In genomic region chr17:43905985-43906852, GRCh38 we compare ENCODE assay signal across 9 cellular contexts. TPM values are rescaled to one million over a fixed set of nuclear protein-coding genes. Genes with fewer than 3 reads are reported as not detected.
A peak's percentile ranks its signal among the peaks of the same experiment; 100 is the strongest.
DNase-seq lines count a peak whose midpoint lies in the region; ATAC-seq, FAIRE-seq and TF ChIP-seq lines count a peak whose summit lies in the region.
"Had no signal": no experiment of that assay in that cellular context is flagged by ENCODE, and none has a peak within 500 bp of the region (broad histone marks: within the 10 kb centered on the region; RNA-seq: fewer than 3 reads in every experiment).

No MANE protein-coding gene starts in this region.

- H3K27me3 ChIP-seq in lung (ENCODE audit: control insufficient read depth, insufficient read depth) (no peaks in the 10 kb centered on the region), stomach (peaks cover 0 to 50% (median 32%) of the 10 kb centered on the region in 3 donors)

- H3K27ac ChIP-seq in lung (ENCODE audit: low read depth in 1 of 2, low read length in 1 of 2) (no peak overlapping the region), stomach (peak overlapping the region in 4 of 5 donors; percentile 87 to 90 (median 88))

- no peak for TF ChIP-seq CTCF in WI38 (IDR thresholded peaks at IDR 0.05; ENCODE audit: low read depth, low read length)
- TF ChIP-seq CTCF in lung (IDR thresholded peaks at IDR 0.05; ENCODE audit: control extremely low read depth, extremely low read depth) = no peak
- no peak for TF ChIP-seq CTCF in stomach (IDR thresholded peaks at IDR 0.05)

- H3K9me3 Mint-ChIP-seq in effector memory CD8-positive, alpha-beta T cell = no peaks in the 10 kb centered on the region

- peak; percentile 62 for ATAC-seq in effector memory CD8-positive, alpha-beta T cell (replicated peaks)
- ATAC-seq in lung (ENCODE audit: insufficient read depth, low FRiP score) = no peak

- 7 to 8% methylated on average over 34 to 37 of the region's 37 CpGs for WGBS in lung, 2 donors
- 0 to 5% (median 3%) methylated on average over 3 to 37 of the region's 37 CpGs for WGBS in stomach, 5 donors

- H3K4me3 ChIP-seq in WI38 (ENCODE audit: low read depth, low read length) (peak overlapping the region; percentile 59), lung (no peak overlapping the region), stomach (peak overlapping the region; percentile 71 to 81 (median 76))

- peak overlapping the region; percentile 90 to 92 for H3K27ac Mint-ChIP-seq in effector memory CD8-positive, alpha-beta T cell

- TF ChIP-seq POLR2A in stomach (IDR thresholded peaks at IDR 0.05) = no peak

- peaks cover 10 to 12% of the 10 kb centered on the region in 2 donors for H3K4me1 Mint-ChIP-seq in effector memory CD8-positive, alpha-beta T cell (ENCODE audit: low read depth in 2 of 2)

- peaks cover 2% of the 10 kb centered on the region for H3K36me3 Mint-ChIP-seq in effector memory CD8-positive, alpha-beta T cell (ENCODE audit: insufficient read depth)

- intact Hi-C loops in stomach (cut with DNase I; ENCODE audit: low total_unique reads) = no loop called here

- H3K9me3 ChIP-seq in lung (ENCODE audit: control insufficient read depth in 2 of 2, insufficient read depth in 1 of 2, low read length in 1 of 2) (no peaks in the 10 kb centered on the region), stomach (no peaks in the 10 kb centered on the region)

- H3K27me3 Mint-ChIP-seq in effector memory CD8-positive, alpha-beta T cell = peaks cover 24 to 40% of the 10 kb centered on the region in 2 donors

- H3K36me3 ChIP-seq in lung (ENCODE audit: control insufficient read depth in 2 of 2, insufficient read depth in 2 of 2, low read length in 2 of 2) (no peaks in the 10 kb centered on the region), stomach (no peaks in the 10 kb centered on the region)

- FAIRE-seq in HTR-8/SVneo (lab: Jason Lieb, UNC) = peak; percentile 31
- FAIRE-seq: endometrium had no signal

- H3K4me1 ChIP-seq in lung (ENCODE audit: control insufficient read depth in 2 of 2, insufficient read depth in 2 of 2, low read length in 2 of 2) (peaks cover 0 to 16% of the 10 kb centered on the region in 2 donors), stomach (peaks cover 31 to 38% (median 35%) of the 10 kb centered on the region in 4 donors)

- TF ChIP-seq EP300 in stomach (IDR thresholded peaks at IDR 0.05) = no peak

- DNase-seq in AG08395 (ENCODE audit: low spot score) (peak; percentile 67), HTR-8/SVneo (ENCODE audit: insufficient read length, low spot score) (peak; percentile 85), lung (ENCODE audit: low spot score) (peak; percentile 47), stomach (peak; percentile 74), SKM-1 treated with dmso at 0.1 percent for 144 hours (lab: John Stamatoyannopoulos, UW; ENCODE audit: unreplicated experiment) (no peak), NOMO-1 treated with dmso at 0.1 percent for 144 hours (lab: John Stamatoyannopoulos, UW; ENCODE audit: unreplicated experiment) (no peak)
- peak; percentile 38 to 45 (median 38) for DNase-seq in effector memory CD8-positive, alpha-beta T cell

- peak overlapping the region; percentile 90 to 92 for H3K4me3 Mint-ChIP-seq in effector memory CD8-positive, alpha-beta T cell

RNA-seq across cellular contexts. Expression of gene MPP2, which starts 1.1 kb away (rescaled TPM):
- total RNA-seq in lung (1 to 10 TPM; 1.1 to 1.3 TPM), stomach (1 to 10 TPM in 3 of 5 donors, under 1 TPM in 2; 0.43 to 6.4 (median 4.3) TPM)
- polyA plus RNA-seq in lung (under 1 TPM; 0.24 to 0.25 TPM), stomach (1 to 10 TPM; 1.1 to 2.0 (median 1.6) TPM)

RNA-seq across cellular contexts. Expression of gene PPY, which starts 36.1 kb away (rescaled TPM):
- total RNA-seq in lung (not detected), stomach (not detected)
- polyA plus RNA-seq in lung (not detected), stomach (not detected)

RNA-seq across cellular contexts. Expression of gene PYY, which starts 47.5 kb away (rescaled TPM):
- total RNA-seq in lung (under 1 TPM in 1 of 2 donors, not detected in 1; 0.25 TPM), stomach (10 to 100 TPM in 1 of 5 donors, not detected in 4; 71.3 TPM)
- polyA plus RNA-seq in lung (under 1 TPM in 1 of 2 donors, not detected in 1; 0.05 TPM), stomach (under 1 TPM in 1 of 3 donors, not detected in 2; 0.35 TPM)

RNA-seq across cellular contexts. Expression of gene CD300LG, which starts 59.2 kb away (rescaled TPM):
- total RNA-seq in lung (1 to 10 TPM; 1.1 to 6.8 TPM), stomach (1 to 10 TPM in 2 of 5 donors, under 1 TPM in 2, not detected in 1; 0.29 to 3.7 (median 1.5) TPM)
- polyA plus RNA-seq in lung (1 to 10 TPM; 1.4 to 3.6 TPM), stomach (1 to 10 TPM in 1 of 3 donors, under 1 TPM in 2; 0.37 to 1.1 (median 0.92) TPM)

Comparison
In these comparisons a context has a peak if more than half of its experiments do, and no peak if none do; other contexts are left out.
1. DNase-seq: peak in AG08395 (single experiment), HTR-8/SVneo (single experiment), effector memory CD8-positive, alpha-beta T cell (3 of 3), lung (single experiment) and stomach (single experiment); none in SKM-1 treated with dmso at 0.1 percent for 144 hours (single experiment) and NOMO-1 treated with dmso at 0.1 percent for 144 hours (single experiment).
2. H3K27ac ChIP-seq: peak in stomach (4 of 5); none in lung (0 of 2).